Comparison of ENCODE assay signal across 20 cellular contexts in genomic region chr4:7301846-7302630, GRCh38.
"Had no signal": no experiment of that assay in that cellular context is flagged by ENCODE, and none has a peak within 500 bp of the region (broad histone marks: within the 10 kb centered on the region; RNA-seq: fewer than 3 reads in every experiment).

No MANE protein-coding gene starts in this region.

- H3K27ac Mint-ChIP-seq: activated CD4-positive, alpha-beta memory T cell treated with anti-CD3 and anti-CD28 coated beads, Interleukin-2, amount 10 ng/mL, durations not matched to agents 7 days and 5 days; activated CD4-positive, alpha-beta T cell treated with anti-CD3 and anti-CD28 coated beads, Interleukin-2, amount 10 ng/mL, durations not matched to agents 7 days and 5 days; activated T-cell treated with anti-CD3 and anti-CD28 coated beads, Interleukin-2, amount 50 U/mL, for 24 hours; mesothelial cell of epicardium; T-helper 17 cell had no signal

- H3K9me3 Mint-ChIP-seq: activated CD4-positive, alpha-beta memory T cell treated with anti-CD3 and anti-CD28 coated beads, Interleukin-2, amount 10 ng/mL, durations not matched to agents 7 days and 5 days; activated CD4-positive, alpha-beta T cell treated with anti-CD3 and anti-CD28 coated beads, Interleukin-2, amount 10 ng/mL, durations not matched to agents 7 days and 5 days; activated T-cell treated with anti-CD3 and anti-CD28 coated beads, Interleukin-2, amount 50 U/mL, for 24 hours; central memory CD8-positive, alpha-beta T cell; mesothelial cell of epicardium had no signal

- H3K27me3 Mint-ChIP-seq: activated CD4-positive, alpha-beta T cell treated with anti-CD3 and anti-CD28 coated beads, Interleukin-2, amount 10 ng/mL, durations not matched to agents 7 days and 5 days had no signal

- ATAC-seq: right lobe of liver; stimulated activated naive CD8-positive, alpha-beta T cell treated with anti-CD3 and anti-CD28 coated beads, Interleukin-15, Interleukin-2, amounts not matched to agents 100 U/mL and 50 U/mL, for 24 hours; T-helper 17 cell had no signal

- DNase-seq: activated CD4-positive, alpha-beta memory T cell treated with anti-CD3 and anti-CD28 coated beads, Interleukin-2, amount 10 ng/mL, durations not matched to agents 7 days and 5 days; activated CD4-positive, alpha-beta T cell treated with anti-CD3 and anti-CD28 coated beads for 1 hour; activated CD4-positive, alpha-beta T cell treated with anti-CD3 and anti-CD28 coated beads, Interleukin-2, amount 10 ng/mL, durations not matched to agents 7 days and 5 days; activated CD8-positive, alpha-beta memory T cell treated with anti-CD3 and anti-CD28 coated beads, Interleukin-2, amount 50 U/mL, for 48 hours; activated gamma-delta T cell; activated naive CD4-positive, alpha-beta T cell treated with anti-CD3 and anti-CD28 coated beads, Interleukin-2, amount 50 U/mL, for 16 hours; activated T-cell treated with anti-CD3 and anti-CD28 coated beads, Interleukin-2, amount 50 U/mL, for 24 hours; amniotic stem cell; effector CD8-positive, alpha-beta T cell; naive B cell; right lobe of liver; stimulated activated CD4-positive, alpha-beta T cell treated with anti-CD3 and anti-CD28 coated beads, Interleukin-2, amount 100 ng/mL, for 48 hours; stimulated activated naive CD8-positive, alpha-beta T cell treated with anti-CD3 and anti-CD28 coated beads, Interleukin-15, Interleukin-2, amounts not matched to agents 100 U/mL and 50 U/mL, for 24 hours; T-helper 17 cell; T1000; trophoblast cell had no signal

- H3K4me3 Mint-ChIP-seq: activated CD4-positive, alpha-beta memory T cell treated with anti-CD3 and anti-CD28 coated beads, Interleukin-2, amount 10 ng/mL, durations not matched to agents 7 days and 5 days; activated CD4-positive, alpha-beta T cell treated with anti-CD3 and anti-CD28 coated beads, Interleukin-2, amount 10 ng/mL, durations not matched to agents 7 days and 5 days; activated T-cell treated with anti-CD3 and anti-CD28 coated beads, Interleukin-2, amount 50 U/mL, for 24 hours; central memory CD8-positive, alpha-beta T cell; mesothelial cell of epicardium; naive B cell; T-helper 17 cell had no signal

- H3K4me1 Mint-ChIP-seq: activated CD4-positive, alpha-beta memory T cell treated with anti-CD3 and anti-CD28 coated beads, Interleukin-2, amount 10 ng/mL, durations not matched to agents 7 days and 5 days; activated CD4-positive, alpha-beta T cell treated with anti-CD3 and anti-CD28 coated beads, Interleukin-2, amount 10 ng/mL, durations not matched to agents 7 days and 5 days; mesothelial cell of epicardium had no signal

- H3K27ac ChIP-seq: right lobe of liver, thoracic aorta, vagina had no signal

- H3K36me3 Mint-ChIP-seq: mesothelial cell of epicardium, naive B cell had no signal
